Comparison of ENCODE assay signal across 18 cellular contexts in genomic region chr2:129233166-129233565, GRCh38.
"Had no signal": no experiment of that assay in that cellular context is flagged by ENCODE, and none has a peak within 500 bp of the region (broad histone marks: within the 10 kb centered on the region; RNA-seq: fewer than 3 reads in every experiment).

No MANE protein-coding gene starts in this region.

- H3K27me3 Mint-ChIP-seq: stimulated activated naive B cell treated with anti-CD40 and anti-IgM and Interleukin-4, amounts not matched to agents 10 μg/mL and 1 μg/mL and 100 μg/mL, for 72 hours; stimulated activated naive CD8-positive, alpha-beta T cell treated with anti-CD3 and anti-CD28 coated beads, Interleukin-15, amount 100 ng/mL, for 72 hours had no signal

- H3K9me3 Mint-ChIP-seq: stimulated activated naive CD8-positive, alpha-beta T cell treated with anti-CD3 and anti-CD28 coated beads, Interleukin-15, amount 100 ng/mL, for 72 hours had no signal

- H3K9me3 ChIP-seq: colonic mucosa, neutrophil, thoracic aorta had no signal

- H3K27ac Mint-ChIP-seq: naive thymus-derived CD4-positive, alpha-beta T cell; stimulated activated naive B cell treated with anti-CD40 and anti-IgM and Interleukin-4, amounts not matched to agents 10 μg/mL and 1 μg/mL and 100 μg/mL, for 72 hours; stimulated activated naive CD8-positive, alpha-beta T cell treated with anti-CD3 and anti-CD28 coated beads, Interleukin-15, amount 100 ng/mL, for 72 hours had no signal

- H3K4me3 Mint-ChIP-seq: naive thymus-derived CD4-positive, alpha-beta T cell; stimulated activated naive B cell treated with anti-CD40 and anti-IgM and Interleukin-4, amounts not matched to agents 10 μg/mL and 1 μg/mL and 100 μg/mL, for 72 hours; stimulated activated naive CD8-positive, alpha-beta T cell treated with anti-CD3 and anti-CD28 coated beads, Interleukin-15, amount 100 ng/mL, for 72 hours had no signal

- H3K4me3 ChIP-seq: colonic mucosa, hepatocyte, lung, psoas muscle, spleen, thoracic aorta had no signal

- H2AFZ ChIP-seq: hepatocyte had no signal

- H3K79me2 ChIP-seq: hepatocyte had no signal

- ATAC-seq: foreskin keratinocyte; left colon; naive thymus-derived CD4-positive, alpha-beta T cell; psoas muscle; stimulated activated naive B cell treated with anti-CD40 and anti-IgM and Interleukin-4, amounts not matched to agents 10 μg/mL and 1 μg/mL and 100 μg/mL, for 72 hours had no signal

- DNase-seq: colonic mucosa; dermis blood vessel endothelial cell; left colon; left ventricle myocardium superior; mesendoderm; naive thymus-derived CD4-positive, alpha-beta T cell; psoas muscle; spleen; stimulated activated CD4-positive, alpha-beta T cell treated with anti-CD3 and anti-CD28 coated beads, Interleukin-2, amount 100 ng/mL, for 24 hours; stimulated activated CD4-positive, alpha-beta T cell treated with anti-CD3 and anti-CD28 coated beads, Interleukin-4, amount 100 ng/mL, for 4 hours; stimulated activated naive B cell treated with anti-CD40 and anti-IgM and Interleukin-4, amounts not matched to agents 10 μg/mL and 1 μg/mL and 100 μg/mL, for 72 hours; stimulated activated naive CD8-positive, alpha-beta T cell treated with anti-CD3 and anti-CD28 coated beads, Interleukin-15, amount 100 ng/mL, for 72 hours; trophoblast cell had no signal

- H3K4me1 ChIP-seq: colonic mucosa, foreskin keratinocyte, psoas muscle, spleen had no signal

- H3K4me1 Mint-ChIP-seq: naive thymus-derived CD4-positive, alpha-beta T cell; stimulated activated naive B cell treated with anti-CD40 and anti-IgM and Interleukin-4, amounts not matched to agents 10 μg/mL and 1 μg/mL and 100 μg/mL, for 72 hours; stimulated activated naive CD8-positive, alpha-beta T cell treated with anti-CD3 and anti-CD28 coated beads, Interleukin-15, amount 100 ng/mL, for 72 hours had no signal

- H3K4me2 ChIP-seq: hepatocyte had no signal

- H3K27me3 ChIP-seq: colonic mucosa, foreskin keratinocyte, hepatocyte, neutrophil, spleen had no signal

- H3K36me3 ChIP-seq: colonic mucosa, neutrophil, spleen, thoracic aorta had no signal

- H3K36me3 Mint-ChIP-seq: naive thymus-derived CD4-positive, alpha-beta T cell; stimulated activated naive B cell treated with anti-CD40 and anti-IgM and Interleukin-4, amounts not matched to agents 10 μg/mL and 1 μg/mL and 100 μg/mL, for 72 hours had no signal
